In genomic region chr3:57594576-57594975, GRCh38 we compare ENCODE assay signal across 9 cellular contexts. TPM values are rescaled to one million over a fixed set of nuclear protein-coding genes. Genes with fewer than 3 reads are reported as not detected.
DNase-seq lines count a peak whose midpoint lies in the region; ATAC-seq and TF ChIP-seq lines count a peak whose summit lies in the region.
"Had no signal": no experiment of that assay in that cellular context is flagged by ENCODE, and none has a peak within 500 bp of the region (broad histone marks: within the 10 kb centered on the region; RNA-seq: fewer than 3 reads in every experiment).

No MANE protein-coding gene starts in this region.

- TF ChIP-seq CTCF in heart right ventricle (IDR thresholded peaks at IDR 0.05) (no peak), astrocyte of the spinal cord (IDR thresholded peaks at IDR 0.05; ENCODE audit: low read depth, low read length) (no peak)

- intact Hi-C loops in heart right ventricle (cut with DNase I) (no loop called here), left cardiac atrium (cut with DNase I) (no loop called here), aorta (cut with DNase I) (loop anchor here in 1 of 2 donors (5.0 kb wide), 1 partner anchor 37 kb away; the partner anchor contains the start of gene PDE12)

- H3K79me1 ChIP-seq in mesenchymal stem cell (replicated peaks; ENCODE audit: low read length, poor library complexity, severe bottlenecking), result no peaks in the 10 kb centered on the region

- H3K27me3 ChIP-seq in heart right ventricle, result no peaks in the 10 kb centered on the region
- H3K27me3 ChIP-seq in mesenchymal stem cell (ENCODE audit: control insufficient read depth in 1 of 2, insufficient read depth in 1 of 2, low read length in 2 of 2), result no peaks in the 10 kb centered on the region
- H3K27me3 ChIP-seq in aorta (ENCODE audit: control insufficient read depth in 1 of 2, insufficient read depth in 2 of 2, low read length in 1 of 2), result no peaks in the 10 kb centered on the region

- H4K8ac ChIP-seq in mesenchymal stem cell (ENCODE audit: low read length), result no peak overlapping the region

- H2BK5ac ChIP-seq in mesenchymal stem cell (ENCODE audit: low read depth, low read length, poor library complexity, severe bottlenecking), result no peak overlapping the region

- H3K9ac ChIP-seq in mesenchymal stem cell (ENCODE audit: low read length), result peak overlapping the region; percentile 100

- H2BK12ac ChIP-seq in mesenchymal stem cell (ENCODE audit: low read length in 2 of 2), result no peak overlapping the region

- no peak overlapping the region for H2AFZ ChIP-seq in mesenchymal stem cell (ENCODE audit: low read depth, low read length)

- in situ Hi-C loops in astrocyte of the spinal cord (cut with HindIII; ENCODE audit: low sequenced_read_pairs), result no loop called here

- no peak overlapping the region for H3K18ac ChIP-seq in mesenchymal stem cell (ENCODE audit: low read depth in 1 of 2, low read length in 2 of 2)

- H3K27ac ChIP-seq in heart right ventricle (peak overlapping the region in 1 of 10 donors; percentile 1), mesenchymal stem cell (ENCODE audit: low read length, poor library complexity, severe bottlenecking) (no peak overlapping the region), aorta (ENCODE audit: low read depth in 1 of 2, low read length in 2 of 2) (no peak overlapping the region)

- 22 to 26% methylated on average over 5 of the region's 5 CpGs for WGBS in heart right ventricle, 2 donors
- 93% methylated on average over 2 of the region's 5 CpGs for WGBS in mesenchymal stem cell
- WGBS in aorta, 2 donors, result 5 to 7% methylated on average over 5 of the region's 5 CpGs

- H3K36me3 ChIP-seq in heart right ventricle (peaks cover 0 to 22% (median 0%) of the 10 kb centered on the region in 9 donors), mesenchymal stem cell (ENCODE audit: control insufficient read depth in 1 of 2, insufficient read depth in 2 of 2, low read depth in 1 of 2, low read length in 2 of 2) (peaks cover 11 to 28% of the 10 kb centered on the region in 2 experiments), aorta (ENCODE audit: control insufficient read depth in 1 of 2, insufficient read depth in 2 of 2, low read length in 1 of 2) (no peaks in the 10 kb centered on the region)

- peak overlapping the region in 8 of 10 donors; percentile 67 to 97 (median 86) for H3K4me3 ChIP-seq in heart right ventricle
- H3K4me3 ChIP-seq in astrocyte of the spinal cord (ENCODE audit: low read depth, low read length), result peak overlapping the region; percentile 100
- peak overlapping the region in 1 of 2 experiments; percentile 99 for H3K4me3 ChIP-seq in mesenchymal stem cell (ENCODE audit: insufficient read depth in 1 of 2, low read depth in 1 of 2, low read length in 2 of 2)
- peak overlapping the region; percentile 87 to 95 for H3K4me3 ChIP-seq in aorta (ENCODE audit: low read length in 2 of 2)

- H2BK15ac ChIP-seq in mesenchymal stem cell (ENCODE audit: low read depth, poor library complexity, severe bottlenecking), result no peak overlapping the region

- H3K4me2 ChIP-seq in mesenchymal stem cell (ENCODE audit: low read length, poor library complexity, severe bottlenecking), result peak overlapping the region; percentile 27

- H3K4ac ChIP-seq in mesenchymal stem cell (ENCODE audit: low read depth in 1 of 2, low read length in 2 of 2), result no peak overlapping the region

- H2AK5ac ChIP-seq in mesenchymal stem cell (ENCODE audit: low read length, severe bottlenecking), result no peak overlapping the region

- H3K14ac ChIP-seq in mesenchymal stem cell (ENCODE audit: low read length in 2 of 2), result no peak overlapping the region

- H3K4me1 ChIP-seq in heart right ventricle, result peaks cover 5 to 63% (median 55%) of the 10 kb centered on the region in 9 donors
- H3K4me1 ChIP-seq in mesenchymal stem cell (ENCODE audit: control insufficient read depth, insufficient read depth, low read depth, low read length), result peaks cover 12% of the 10 kb centered on the region
- peaks cover 0 to 6% of the 10 kb centered on the region in 2 donors for H3K4me1 ChIP-seq in aorta (ENCODE audit: control insufficient read depth in 1 of 2, insufficient read depth in 2 of 2, low read length in 2 of 2)

- no peak overlapping the region for H4K91ac ChIP-seq in mesenchymal stem cell (ENCODE audit: low read length)

- DNase-seq in heart right ventricle (no peak), left cardiac atrium (no peak), astrocyte of the spinal cord (ENCODE audit: low read depth, low spot score) (no peak), mesenchymal stem cell (peak; percentile 2), aorta (no peak), DMS153 treated with DMSO at 0.1 percent for 48 hours (lab: John Stamatoyannopoulos, UW; ENCODE audit: unreplicated experiment) (no peak)
- DNase-seq: MV-4-11 had no signal

- H3K9me3 ChIP-seq in heart right ventricle, result no peaks in the 10 kb centered on the region
- no peaks in the 10 kb centered on the region for H3K9me3 ChIP-seq in mesenchymal stem cell (ENCODE audit: control insufficient read depth, low read length)
- no peaks in the 10 kb centered on the region for H3K9me3 ChIP-seq in aorta (ENCODE audit: control insufficient read depth, low read length)

- ATAC-seq in heart right ventricle, result no peak
- no peak for ATAC-seq in left cardiac atrium
- ATAC-seq in aorta (ENCODE audit: low FRiP score), result no peak
- no peak for ATAC-seq in HG03565 (IDR thresholded peaks at IDR 0.05; ENCODE audit: unreplicated experiment)
- no peak for ATAC-seq in HG03378 (IDR thresholded peaks at IDR 0.05; ENCODE audit: unreplicated experiment)

- no peak overlapping the region for H3K23ac ChIP-seq in mesenchymal stem cell (ENCODE audit: low read length in 2 of 2)

- no peak overlapping the region for H2BK120ac ChIP-seq in mesenchymal stem cell (ENCODE audit: low read depth, low read length)

RNA-seq across cellular contexts. Expression of gene ARF4, which starts 2.6 kb away (rescaled TPM):
- total RNA-seq in heart right ventricle (10 to 100 TPM; 56.4 to 83.3 (median 73.7) TPM), left cardiac atrium (100 to 1,000 TPM in 1 of 2 donors, 10 to 100 TPM in 1; 80.1 to 114 TPM), aorta (100 to 1,000 TPM; 148 TPM)
- polyA plus RNA-seq in heart right ventricle (100 to 1,000 TPM in 1 of 2 donors, 10 to 100 TPM in 1; 25.7 to 130 TPM), aorta (100 to 1,000 TPM; 174 to 211 TPM)
- 406 TPM for polyA plus RNA-seq in mesenchymal stem cell (2013, experiment 1 of 2)
- polyA plus RNA-seq in mesenchymal stem cell (2013, experiment 2 of 2), result 464 TPM

RNA-seq across cellular contexts. Expression of gene PDE12, which starts 38.5 kb away (rescaled TPM):
- 10 to 100 TPM; 10.3 to 14.6 (median 12.9) TPM for total RNA-seq in heart right ventricle
- 1 to 10 TPM; 2.7 to 4.6 TPM for polyA plus RNA-seq in heart right ventricle
- 10 to 100 TPM in 1 of 2 donors, 1 to 10 TPM in 1; 9.8 to 16.2 TPM for total RNA-seq in left cardiac atrium
- polyA plus RNA-seq in mesenchymal stem cell (2013, experiment 1 of 2), result 8.2 TPM
- 7.8 TPM for polyA plus RNA-seq in mesenchymal stem cell (2013, experiment 2 of 2)
- 10 to 100 TPM; 14.8 to 15.4 TPM for total RNA-seq in aorta
- polyA plus RNA-seq in aorta, result 1 to 10 TPM; 3.1 TPM

RNA-seq across cellular contexts. Expression of gene DNAH12, which starts 50.4 kb away (rescaled TPM):
- total RNA-seq in heart right ventricle (under 1 TPM in 6 of 10 donors, not detected in 4; 0.02 to 0.19 (median 0.12) TPM), left cardiac atrium (under 1 TPM in 1 of 2 donors, not detected in 1; 0.03 TPM), aorta (under 1 TPM; 0.10 to 0.18 TPM)
- polyA plus RNA-seq in heart right ventricle (under 1 TPM; 0.01 to 0.44 TPM), aorta (not detected)
- polyA plus RNA-seq in mesenchymal stem cell (2013, experiment 1 of 2), result 0.07 TPM
- polyA plus RNA-seq in mesenchymal stem cell (2013, experiment 2 of 2), result 0.01 TPM
